Comparison of ENCODE assay signal across 12 cellular contexts in genomic region chr10:921471-922414, GRCh38. TPM values are rescaled to one million over a fixed set of nuclear protein-coding genes. Genes with fewer than 3 reads are reported as not detected.
DNase-seq lines count a peak whose midpoint lies in the region; ATAC-seq and TF ChIP-seq lines count a peak whose summit lies in the region.
"Had no signal": no experiment of that assay in that cellular context is flagged by ENCODE, and none has a peak within 500 bp of the region (broad histone marks: within the 10 kb centered on the region; RNA-seq: fewer than 3 reads in every experiment).

No MANE protein-coding gene starts in this region.

- H3K79me2 ChIP-seq in SK-N-SH (ENCODE audit: insufficient read depth): peaks cover 100% of the 10 kb centered on the region
- H3K79me2 ChIP-seq in fibroblast of lung (ENCODE audit: control insufficient read depth, insufficient read depth, low read length): peaks cover 96% of the 10 kb centered on the region

- H3K4me2 ChIP-seq in SK-N-SH (no peak overlapping the region), fibroblast of lung (ENCODE audit: extremely low read depth, insufficient read depth, low read length) (peak overlapping the region; percentile 44)
- H3K4me2 ChIP-seq: neural progenitor cell had no signal

- H3K36me3 Mint-ChIP-seq in activated T-cell treated with anti-CD3 and anti-CD28 coated beads, Interleukin-2, amount 50 U/mL, for 24 hours (ENCODE audit: low read depth): peaks cover 79% of the 10 kb centered on the region

- TF ChIP-seq CTCF in SK-N-SH (IDR thresholded peaks at IDR 0.05) (no peak), fibroblast of lung (conservative IDR thresholded peaks at IDR 0.05 in 1 of 2, IDR thresholded peaks at IDR 0.05 in 1 of 2; ENCODE audit: low read depth in 1 of 2, low read length in 2 of 2) (no peak), gastrocnemius medialis (IDR thresholded peaks at IDR 0.05 in 4 of 5, conservative IDR thresholded peaks at IDR 0.05 in 1 of 5) (no peak)

- H3K36me3 ChIP-seq in SK-N-SH (replicated peaks in 1 of 2; ENCODE audit: control insufficient read depth in 1 of 2, insufficient read depth in 2 of 2, low read length in 1 of 2): peaks cover 6 to 38% of the 10 kb centered on the region in 2 experiments
- H3K36me3 ChIP-seq in fibroblast of lung (ENCODE audit: control insufficient read depth, insufficient read depth, low read length): no peaks in the 10 kb centered on the region
- H3K36me3 ChIP-seq in gastrocnemius medialis: no peaks in the 10 kb centered on the region
- H3K36me3 ChIP-seq: colonic mucosa, neural progenitor cell had no signal

- H3K9me2 ChIP-seq in SK-N-SH: no peaks in the 10 kb centered on the region

- no peak overlapping the region for H2AFZ ChIP-seq in SK-N-SH (ENCODE audit: low read depth)
- H2AFZ ChIP-seq in fibroblast of lung (ENCODE audit: low read length): no peak overlapping the region
- H2AFZ ChIP-seq: neural progenitor cell had no signal

- intact Hi-C loops in gastrocnemius medialis (cut with DNase I; ENCODE audit: low total_unique reads): loop anchor here (5.0 kb wide), 1 partner anchor 409 kb away; no protein-coding TSS in a partner anchor
- intact Hi-C loops in left colon (cut with DNase I, micrococcal nuclease): no loop called here

- H3K4me3 ChIP-seq in SK-N-SH (ENCODE audit: low read depth in 2 of 2, low read length in 1 of 2) (no peak overlapping the region), fibroblast of lung (replicated peaks in 1 of 4; ENCODE audit: control extremely low read depth in 1 of 4, insufficient read depth in 1 of 4, low read depth in 3 of 4, low read length in 4 of 4) (no peak overlapping the region), gastrocnemius medialis (no peak overlapping the region)
- H3K4me3 ChIP-seq: colonic mucosa, neural progenitor cell, suprapubic skin had no signal

- no peaks in the 10 kb centered on the region for H3K27me3 ChIP-seq in SK-N-SH (ENCODE audit: insufficient read depth)
- H3K27me3 ChIP-seq in fibroblast of lung (ENCODE audit: control insufficient read depth, insufficient read depth, low read length): no peaks in the 10 kb centered on the region
- H3K27me3 ChIP-seq in gastrocnemius medialis: no peaks in the 10 kb centered on the region
- H3K27me3 ChIP-seq: colonic mucosa, neural progenitor cell, suprapubic skin had no signal

- H3K27ac ChIP-seq in SK-N-SH (ENCODE audit: low read depth in 2 of 2, low read length in 1 of 2) (peak overlapping the region in 1 of 2 experiments; percentile 8; a peak in 1 of 4 replicates), fibroblast of lung (ENCODE audit: insufficient read depth, low read length) (no peak overlapping the region), gastrocnemius medialis (peak overlapping the region; percentile 8 to 61 (median 18))
- H3K27ac ChIP-seq: colonic mucosa, neural progenitor cell, suprapubic skin had no signal

- TF ChIP-seq EP300 in SK-N-SH (IDR thresholded peaks at IDR 0.05; ENCODE audit: borderline replicate concordance in 1 of 2, low read depth in 1 of 2, low read length in 1 of 2): no peak

- 88% methylated on average over 10 of the region's 14 CpGs for WGBS in SK-N-SH (ENCODE audit: low lambda C conversion rate)

- H3K9me3 ChIP-seq in SK-N-SH: no peaks in the 10 kb centered on the region
- H3K9me3 ChIP-seq in fibroblast of lung (ENCODE audit: control insufficient read depth, insufficient read depth, low read depth, low read length): no peaks in the 10 kb centered on the region
- H3K9me3 ChIP-seq in gastrocnemius medialis: no peaks in the 10 kb centered on the region
- H3K9me3 ChIP-seq: colonic mucosa, suprapubic skin had no signal

- H3K9me3 Mint-ChIP-seq in activated T-cell treated with anti-CD3 and anti-CD28 coated beads, Interleukin-2, amount 50 U/mL, for 24 hours: no peaks in the 10 kb centered on the region

- in situ Hi-C loops in gastrocnemius medialis (cut with MboI; ENCODE audit: low sequenced_read_pairs in 4 of 4): no loop called here

- H4K20me1 ChIP-seq in SK-N-SH (ENCODE audit: insufficient read depth) (peaks cover 99% of the 10 kb centered on the region), fibroblast of lung (ENCODE audit: control insufficient read depth, extremely low read depth, insufficient read depth, low read length) (peaks cover 2% of the 10 kb centered on the region)

- H3K4me1 ChIP-seq in SK-N-SH (ENCODE audit: control insufficient read depth in 1 of 2, insufficient read depth in 2 of 2, low read depth in 1 of 2, low read length in 1 of 2) (no peaks in the 10 kb centered on the region; a peak in 1 of 4 replicates), fibroblast of lung (ENCODE audit: control insufficient read depth, extremely low read depth, insufficient read depth, low read length) (peaks cover 3% of the 10 kb centered on the region), gastrocnemius medialis (peaks cover 17 to 28% of the 10 kb centered on the region in 2 donors)
- H3K4me1 ChIP-seq: neural progenitor cell had no signal

- H3K4me3 Mint-ChIP-seq in activated T-cell treated with anti-CD3 and anti-CD28 coated beads, Interleukin-2, amount 50 U/mL, for 24 hours: no peak overlapping the region
- H3K4me3 Mint-ChIP-seq: neural progenitor cell had no signal

- no peak for TF ChIP-seq POLR2A in gastrocnemius medialis (IDR thresholded peaks at IDR 0.05)

- H3K4me1 Mint-ChIP-seq in activated T-cell treated with anti-CD3 and anti-CD28 coated beads, Interleukin-2, amount 50 U/mL, for 24 hours (ENCODE audit: low read depth): peaks cover 57% of the 10 kb centered on the region
- H3K4me1 Mint-ChIP-seq: neural progenitor cell had no signal

- peak overlapping the region; percentile 44 for H3K27ac Mint-ChIP-seq in activated T-cell treated with anti-CD3 and anti-CD28 coated beads, Interleukin-2, amount 50 U/mL, for 24 hours
- H3K27ac Mint-ChIP-seq: neural progenitor cell had no signal

- ATAC-seq in gastrocnemius medialis: peak; percentile 42 to 81
- ATAC-seq in GM19452 (IDR thresholded peaks at IDR 0.05; ENCODE audit: unreplicated experiment): no peak
- no peak for ATAC-seq in left colon

- H3F3A ChIP-seq in SK-N-SH (replicated peaks; ENCODE audit: insufficient read depth): peaks cover 8% of the 10 kb centered on the region

- no peak for DNase-seq in activated T-cell treated with anti-CD3 and anti-CD28 coated beads, Interleukin-2, amount 50 U/mL, for 24 hours
- DNase-seq in activated T-cell treated with anti-CD3 and anti-CD28 coated beads, Interleukin-2, amount 50 U/mL, for 1 hour: no peak
- DNase-seq in SK-N-SH: no peak
- DNase-seq in fibroblast of lung (ENCODE audit: low read depth in 2 of 2): peak; percentile 57 to 89
- no peak for DNase-seq in gastrocnemius medialis
- DNase-seq in NCI-H1417 treated with DMSO at 0.1 percent for 48 hours (lab: John Stamatoyannopoulos, UW): no peak
- DNase-seq in left colon: no peak
- DNase-seq: colonic mucosa, NCI-H446 treated with DMSO at 0.1 percent for 48 hours had no signal

- no peak for TF ChIP-seq RAD21 in SK-N-SH (IDR thresholded peaks at IDR 0.05; ENCODE audit: low read length)

- no peaks in the 10 kb centered on the region for H3K27me3 Mint-ChIP-seq in activated T-cell treated with anti-CD3 and anti-CD28 coated beads, Interleukin-2, amount 50 U/mL, for 24 hours

- CTCF ChIA-PET in SK-N-SH (lab: Yijun Ruan, JAX): no interaction called here

- POLR2A ChIA-PET in SK-N-SH (lab: Yijun Ruan, JAX): no interaction called here

- H3K9ac ChIP-seq in SK-N-SH (no peak overlapping the region), fibroblast of lung (ENCODE audit: insufficient read depth, low read length) (no peak overlapping the region)
- H3K9ac ChIP-seq: neural progenitor cell had no signal

TF ChIP-seq in SK-N-SH, 30 proteins besides CTCF, POLR2A, EP300 and RAD21:
- no peak for TF ChIP-seq YY1 (IDR thresholded peaks at IDR 0.05; ENCODE audit: low read depth)
- peak; percentile 64 for TF ChIP-seq PBX3 (IDR thresholded peaks at IDR 0.05)

RNA-seq across cellular contexts. Expression of gene LARP4B, which starts 9.8 kb away (rescaled TPM):
- polyA plus RNA-seq in SK-N-SH (2012; rRNA removed) (23.3 and 25.1 TPM in 2 replicates), fibroblast of lung (38.6 and 44.3 TPM in 2 replicates)
- polyA plus RNA-seq in SK-N-SH (2012; cell fraction: cytosol; rRNA removed): 17.3 and 18.6 TPM in 2 replicates
- polyA plus RNA-seq in SK-N-SH (2012; cell fraction: nucleus; rRNA removed): 59.7 and 65.4 TPM in 2 replicates
- total RNA-seq in fibroblast of lung (19.8 and 25.4 TPM in 2 replicates), gastrocnemius medialis (10 to 100 TPM; 29.7 to 45.6 (median 40.0) TPM), left colon (100 to 1,000 TPM; 124 to 152 TPM)
- polyA plus RNA-seq in fibroblast of lung (2012): 29.7 and 30.0 TPM in 2 replicates
- polyA minus RNA-seq in fibroblast of lung (ENCODE audit: low replicate concordance): 62.4 and 81.8 TPM in 2 replicates

Comparison
In these comparisons a context has a peak if more than half of its experiments do, and no peak if none do; other contexts are left out.
1. DNase-seq: peak in fibroblast of lung (2 of 2); none in activated T-cell treated with anti-CD3 and anti-CD28 coated beads, Interleukin-2, amount 50 U/mL, for 24 hours (single experiment), activated T-cell treated with anti-CD3 and anti-CD28 coated beads, Interleukin-2, amount 50 U/mL, for 1 hour (single experiment), SK-N-SH (single experiment), gastrocnemius medialis (0 of 2), NCI-H1417 treated with DMSO at 0.1 percent for 48 hours (single experiment) and left colon (0 of 2).
2. ATAC-seq: peak in gastrocnemius medialis (2 of 2); none in GM19452 (single experiment) and left colon (single experiment).